Comparison of ENCODE assay signal across 9 cellular contexts in genomic region chr12:51318846-51319570, GRCh38. TPM values are rescaled to one million over a fixed set of nuclear protein-coding genes. Genes with fewer than 3 reads are reported as not detected.
DNase-seq lines count a peak whose midpoint lies in the region; ATAC-seq and TF ChIP-seq lines count a peak whose summit lies in the region.
"Had no signal": no experiment of that assay in that cellular context is flagged by ENCODE, and none has a peak within 500 bp of the region (broad histone marks: within the 10 kb centered on the region; RNA-seq: fewer than 3 reads in every experiment).

No MANE protein-coding gene starts in this region.

- TF ChIP-seq CTCF in Calu3 (IDR thresholded peaks at IDR 0.05; ENCODE audit: unreplicated experiment), result no peak

- intact Hi-C loops in Calu3 (cut with micrococcal nuclease; ENCODE audit: unreplicated experiment), result no loop called here

- H3K36me3 ChIP-seq in CD8-positive, alpha-beta memory T cell (ENCODE audit: insufficient read depth, low read length), result peaks cover 4% of the 10 kb centered on the region

- H3K4me3 Mint-ChIP-seq in CD8-positive, alpha-beta memory T cell, result peak overlapping the region; percentile 57 to 99 (median 92)
- H3K4me3 Mint-ChIP-seq in immature natural killer cell, result peak overlapping the region; percentile 86 to 99 (median 97)
- H3K4me3 Mint-ChIP-seq in Calu3 (ENCODE audit: low read depth, unreplicated experiment), result no peak overlapping the region

- POLR2A ChIA-PET in CD8-positive, alpha-beta memory T cell (lab: Charles Lee), result interaction anchor here (0.6 to 2.1 kb wide), 8 partner anchors 8 to 101 kb away, joined by 3 to 8 read pairs (median 4); partner anchors contain the start of genes DAZAP2 and POU6F1

- H3K27ac ChIP-seq in CD8-positive, alpha-beta memory T cell (ENCODE audit: low read depth, low read length), result peak overlapping the region; percentile 60

- no peaks in the 10 kb centered on the region for H3K9me3 Mint-ChIP-seq in CD8-positive, alpha-beta memory T cell
- H3K9me3 Mint-ChIP-seq in immature natural killer cell (no peaks in the 10 kb centered on the region), Calu3 (ENCODE audit: low read depth, unreplicated experiment) (no peaks in the 10 kb centered on the region)

- DNase-seq in CD8-positive, alpha-beta memory T cell, result peak; percentile 16 to 73 (median 68)
- DNase-seq in H4 (ENCODE audit: low spot score), result peak; percentile 16
- peak in 3 of 5 experiments; percentile 15 to 89 (median 69) for DNase-seq in T-helper 2 cell
- DNase-seq in immature natural killer cell, result peak; percentile 78 to 81 (median 79)
- no peak for DNase-seq in NCI-H1417 treated with DMSO at 0.1 percent for 48 hours (lab: John Stamatoyannopoulos, UW)
- no peak for DNase-seq in NCI-H2171 treated with DMSO at 0.1 percent for 48 hours (lab: John Stamatoyannopoulos, UW)
- no peak for DNase-seq in Calu3
- DNase-seq: heart right ventricle had no signal

- no peak for ATAC-seq in GM19351 (IDR thresholded peaks at IDR 0.05; ENCODE audit: unreplicated experiment)

- peaks cover 0 to 4% of the 10 kb centered on the region in 2 donors for H3K27me3 Mint-ChIP-seq in CD8-positive, alpha-beta memory T cell
- peaks cover 6 to 25% (median 10%) of the 10 kb centered on the region in 3 donors for H3K27me3 Mint-ChIP-seq in immature natural killer cell (ENCODE audit: low read depth in 3 of 3)
- H3K27me3 Mint-ChIP-seq in Calu3 (ENCODE audit: unreplicated experiment), result no peaks in the 10 kb centered on the region

- peaks cover 19 to 52% (median 26%) of the 10 kb centered on the region in 3 donors for H3K36me3 Mint-ChIP-seq in CD8-positive, alpha-beta memory T cell
- H3K36me3 Mint-ChIP-seq in immature natural killer cell, result peaks cover 39 to 49% (median 40%) of the 10 kb centered on the region in 3 donors
- no peaks in the 10 kb centered on the region for H3K36me3 Mint-ChIP-seq in Calu3 (ENCODE audit: insufficient read depth, unreplicated experiment)

- H3K4me1 Mint-ChIP-seq in CD8-positive, alpha-beta memory T cell, result peaks cover 64 to 87% (median 84%) of the 10 kb centered on the region in 3 donors
- H3K4me1 Mint-ChIP-seq in immature natural killer cell (peaks cover 86 to 89% of the 10 kb centered on the region in 2 donors), Calu3 (ENCODE audit: low read depth, unreplicated experiment) (peaks cover 21% of the 10 kb centered on the region)

- H3K4me1 ChIP-seq in CD8-positive, alpha-beta memory T cell (ENCODE audit: insufficient read depth, low read length), result peaks cover 76% of the 10 kb centered on the region

- no peaks in the 10 kb centered on the region for H3K9me3 ChIP-seq in CD8-positive, alpha-beta memory T cell (ENCODE audit: low read length)
- H3K9me3 ChIP-seq: heart right ventricle had no signal

- no peaks in the 10 kb centered on the region for H3K27me3 ChIP-seq in CD8-positive, alpha-beta memory T cell (ENCODE audit: insufficient read depth, low read length, poor library complexity, severe bottlenecking)
- H3K27me3 ChIP-seq: heart right ventricle had no signal

- peak overlapping the region; percentile 81 to 100 (median 94) for H3K27ac Mint-ChIP-seq in CD8-positive, alpha-beta memory T cell
- H3K27ac Mint-ChIP-seq in immature natural killer cell (peak overlapping the region; percentile 92 to 100 (median 96)), Calu3 (ENCODE audit: unreplicated experiment) (no peak overlapping the region)

- peak overlapping the region; percentile 56 for H3K4me3 ChIP-seq in CD8-positive, alpha-beta memory T cell (ENCODE audit: low read length)

- BruUV-seq in Calu3 (replicated peaks; lab: Mats Ljungman, UMichigan), result no TSS peak

- CTCF ChIA-PET in CD8-positive, alpha-beta memory T cell (lab: Charles Lee), result interaction anchor here (1.3 to 9.2 kb wide), 5 partner anchors 8 to 81 kb away, joined by 3 to 67 read pairs (median 4); partner anchors contain the start of gene DAZAP2
- CTCF ChIA-PET in Calu3 (lab: Charles Lee), result interaction anchor here (0.7 kb wide), 1 partner anchor 11 kb away, joined by 4 read pairs; no protein-coding TSS in a partner anchor

RNA-seq across cellular contexts. Expression of gene BIN2, which starts 5.0 kb away (rescaled TPM):
- 10 to 100 TPM; 55.9 to 57.3 TPM for total RNA-seq in CD8-positive, alpha-beta memory T cell
- 366 TPM for polyA plus RNA-seq in CD8-positive, alpha-beta memory T cell
- not detected in 2 replicates for total RNA-seq in H4 (2014; rRNA removed; shearing (Covaris generic))
- 100 to 1,000 TPM; 353 to 582 (median 359) TPM for polyA plus RNA-seq in immature natural killer cell
- not detected in 2 replicates for total RNA-seq in Calu3 (2022)

RNA-seq across cellular contexts. Expression of gene CELA1, which starts 27.5 kb away (rescaled TPM):
- total RNA-seq in CD8-positive, alpha-beta memory T cell, result not detected
- polyA plus RNA-seq in CD8-positive, alpha-beta memory T cell, result 0.71 TPM
- total RNA-seq in H4 (2014; rRNA removed; shearing (Covaris generic)), result not detected in 2 replicates
- polyA plus RNA-seq in immature natural killer cell, result under 1 TPM in 2 of 3 donors, not detected in 1; 0.37 to 1.00 TPM
- total RNA-seq in Calu3 (2022), result not detected in 2 replicates
- total RNA-seq: heart right ventricle had no signal
- polyA plus RNA-seq: heart right ventricle had no signal

RNA-seq across cellular contexts. Expression of gene SMAGP, which starts 48.8 kb away (rescaled TPM):
- under 1 TPM; 0.72 to 0.84 TPM for total RNA-seq in CD8-positive, alpha-beta memory T cell
- polyA plus RNA-seq in CD8-positive, alpha-beta memory T cell, result 28.9 TPM
- total RNA-seq in H4 (2014; rRNA removed; shearing (Covaris generic)), result 6.3 and 13.8 TPM in 2 replicates
- 10 to 100 TPM; 26.7 to 41.9 (median 34.6) TPM for polyA plus RNA-seq in immature natural killer cell
- 60.9 and 64.1 TPM in 2 replicates for total RNA-seq in Calu3 (2022)

Comparison
In these comparisons a context has a peak if more than half of its experiments do, and no peak if none do; other contexts are left out.
1. DNase-seq: peak in CD8-positive, alpha-beta memory T cell (5 of 5), H4 (single experiment), T-helper 2 cell (3 of 5) and immature natural killer cell (3 of 3); none in NCI-H1417 treated with DMSO at 0.1 percent for 48 hours (single experiment), NCI-H2171 treated with DMSO at 0.1 percent for 48 hours (single experiment) and Calu3 (single experiment).
2. RNA of gene BIN2, which starts 5.0 kb away (total RNA-seq): 55.9 to 57.3 TPM in CD8-positive, alpha-beta memory T cell; not detected in H4 and not detected in Calu3; every median in the first group is over 10 times any median in the second.